In the genomic region with DNA sequence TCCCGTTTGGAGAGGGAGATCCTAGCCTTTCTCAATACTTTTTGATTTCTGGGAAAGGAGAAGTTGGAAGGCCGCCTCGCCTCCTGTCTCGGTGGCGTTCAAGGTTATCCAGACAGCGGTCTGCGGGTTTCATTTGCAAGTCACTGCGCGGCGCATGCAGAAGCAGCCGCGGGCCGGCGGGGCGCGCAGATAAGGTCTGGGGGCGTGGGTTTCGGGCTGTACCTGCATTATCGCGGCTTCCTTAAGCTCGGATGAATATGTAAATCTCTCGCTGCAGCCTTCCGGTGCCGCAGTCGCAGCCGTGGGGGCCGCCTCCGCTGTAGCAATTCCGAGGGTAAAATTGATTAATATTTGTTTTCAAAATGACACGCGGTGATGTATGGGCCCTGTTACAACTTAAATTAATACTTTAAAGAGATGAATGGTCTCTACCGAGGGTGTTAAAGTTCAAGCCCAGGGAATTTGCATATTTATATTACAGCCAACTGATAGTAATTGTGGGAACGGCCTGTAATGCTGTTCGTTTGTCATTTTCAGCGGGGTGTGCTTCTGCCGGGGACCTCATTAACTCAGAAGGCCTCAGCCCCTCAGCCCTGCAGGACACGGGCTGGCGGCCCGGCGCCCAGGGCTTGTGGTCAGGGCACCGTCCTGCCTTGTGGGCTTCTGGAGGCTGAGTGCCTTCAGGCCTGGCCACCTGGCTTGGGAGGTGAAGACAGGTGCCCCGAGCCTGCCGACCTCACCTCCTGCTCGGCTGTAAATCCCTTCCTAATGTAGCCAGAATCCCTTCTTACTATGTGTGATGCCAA, we compare ENCODE assay signal across 9 cellular contexts.
A peak's percentile ranks its signal among the peaks of the same experiment; 100 is the strongest.
DNase-seq lines count a peak whose midpoint lies in the region; ATAC-seq and TF ChIP-seq lines count a peak whose summit lies in the region.
"Had no signal": no experiment of that assay in that cellular context is flagged by ENCODE, and none has a peak within 500 bp of the region (broad histone marks: within the 10 kb centered on the region; RNA-seq: fewer than 3 reads in every experiment).

No MANE protein-coding gene starts in this region.

- intact Hi-C loops in esophagus muscularis mucosa (cut with DNase I) (no loop called here), spleen (cut with DNase I; ENCODE audit: low total_unique reads) (no loop called here)

- whole genome bisulfite sequencing in esophagus muscularis mucosa, result 13% methylated on average over 31 of the region's 44 CpGs
- WGBS in spleen, 5 donors, result 6 to 15% (median 10%) methylated on average over 37 to 44 of the region's 44 CpGs

- no peak for TF ChIP-seq EP300 in esophagus muscularis mucosa (IDR thresholded peaks at IDR 0.05)

- peaks cover 3 to 9% (median 8%) of the 10 kb centered on the region in 4 donors for H3K4me1 ChIP-seq in esophagus muscularis mucosa
- peaks cover 0 to 13% (median 8%) of the 10 kb centered on the region in 6 donors for H3K4me1 ChIP-seq in spleen

- H3K4me3 ChIP-seq in esophagus muscularis mucosa, result peak overlapping the region; percentile 1 to 47 (median 18)
- peak overlapping the region in 7 of 8 donors; percentile 20 to 63 (median 25) for H3K4me3 ChIP-seq in spleen

- ATAC-seq in HG02970 (IDR thresholded peaks at IDR 0.05; ENCODE audit: low FRiP score, unreplicated experiment) (no peak), HG03439 (IDR thresholded peaks at IDR 0.05; ENCODE audit: unreplicated experiment) (no peak)

- no peak overlapping the region for H3K27ac ChIP-seq in esophagus muscularis mucosa (replicated peaks in 1 of 4)
- H3K27ac ChIP-seq in spleen, result no peak overlapping the region
- H3K27ac ChIP-seq: upper lobe of left lung had no signal

- peaks cover 0 to 55% (median 3%) of the 10 kb centered on the region in 4 donors for H3K27me3 ChIP-seq in esophagus muscularis mucosa
- H3K27me3 ChIP-seq in spleen (replicated peaks in 1 of 7), result peaks cover 0 to 33% (median 15%) of the 10 kb centered on the region in 7 donors

- no peak for TF ChIP-seq CTCF in esophagus muscularis mucosa (IDR thresholded peaks at IDR 0.05)
- TF ChIP-seq CTCF in spleen (IDR thresholded peaks at IDR 0.05 in 8 of 11, conservative IDR thresholded peaks at IDR 0.05 in 3 of 11), result no peak

- TF ChIP-seq POLR2A in esophagus muscularis mucosa (IDR thresholded peaks at IDR 0.05; ENCODE audit: low read depth) (no peak), spleen (IDR thresholded peaks at IDR 0.05) (no peak)

- H3K9me3 ChIP-seq in esophagus muscularis mucosa, result no peaks in the 10 kb centered on the region
- no peaks in the 10 kb centered on the region for H3K9me3 ChIP-seq in spleen
- H3K9me3 ChIP-seq: upper lobe of left lung had no signal

- DNase-seq in GM19240 (ENCODE audit: insufficient read length, low spot score) (peak; percentile 6), esophagus muscularis mucosa (ENCODE audit: extremely low spot score) (no peak), spleen (no peak), NCI-H2029 (lab: John Stamatoyannopoulos, UW) (no peak), NCI-H774 (lab: John Stamatoyannopoulos, UW) (no peak)
- peak; percentile 48 to 63 for DNase-seq in activated CD4-positive, alpha-beta T cell treated with anti-CD3 and anti-CD28 coated beads, Interleukin-2, amount 50 U/mL, for 48 hours

- no peaks in the 10 kb centered on the region for H3K36me3 ChIP-seq in esophagus muscularis mucosa
- no peaks in the 10 kb centered on the region for H3K36me3 ChIP-seq in spleen
- H3K36me3 ChIP-seq: upper lobe of left lung had no signal

Comparison
In these comparisons a context has a peak if more than half of its experiments do, and no peak if none do; other contexts are left out.
1. DNase-seq: peak in GM19240 (single experiment) and activated CD4-positive, alpha-beta T cell treated with anti-CD3 and anti-CD28 coated beads, Interleukin-2, amount 50 U/mL, for 48 hours (2 of 2); none in esophagus muscularis mucosa (single experiment), spleen (single experiment), NCI-H2029 (single experiment) and NCI-H774 (single experiment).